27 cellular contexts compared by ENCODE assay signal in the genomic region with DNA sequence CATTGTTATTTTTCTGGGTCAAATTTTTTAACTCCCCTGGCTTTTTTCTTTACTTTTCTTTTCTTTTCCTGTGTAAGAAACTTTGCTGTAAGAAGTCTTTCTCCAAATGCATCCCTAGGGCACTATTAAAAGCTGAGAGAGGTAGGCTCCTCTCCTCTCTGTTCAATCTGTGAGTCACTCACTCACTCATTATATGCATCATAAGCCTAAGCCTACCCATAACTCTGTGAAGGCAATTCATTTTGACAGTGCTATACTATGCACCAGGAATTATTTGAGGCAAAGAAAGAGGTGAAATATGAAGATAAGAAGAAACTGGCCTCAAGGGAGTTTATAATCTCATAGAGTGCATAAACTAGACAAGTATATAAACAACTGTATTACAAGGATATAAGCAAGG.
DNase-seq lines count a peak whose midpoint lies in the region; ATAC-seq, FAIRE-seq and TF ChIP-seq lines count a peak whose summit lies in the region.
"Had no signal": no experiment of that assay in that cellular context is flagged by ENCODE, and none has a peak within 500 bp of the region (broad histone marks: within the 10 kb centered on the region; RNA-seq: fewer than 3 reads in every experiment).

No MANE protein-coding gene starts in this region.

- no peaks in the 10 kb centered on the region for H3K79me2 ChIP-seq in astrocyte (ENCODE audit: insufficient read depth, low read length)
- H3K79me2 ChIP-seq in HepG2 (ENCODE audit: insufficient read depth, low read length) = no peaks in the 10 kb centered on the region

- H3K4me1 ChIP-seq in astrocyte (ENCODE audit: insufficient read depth, low read length) (no peaks in the 10 kb centered on the region), HepG2 (ENCODE audit: insufficient read depth, low read length) (no peaks in the 10 kb centered on the region)
- H3K4me1 ChIP-seq: neural progenitor cell, SJSA1, transverse colon had no signal

- BruUV-seq in HepG2 (replicated peaks; lab: Mats Ljungman, UMichigan) = no TSS peak

- H3K4me3 ChIP-seq in AG04449 (ENCODE audit: low read depth, low read length) (no peak overlapping the region), astrocyte (ENCODE audit: insufficient read depth, low read depth, low read length) (no peak overlapping the region), HepG2 (replicated peaks in 1 of 3; ENCODE audit: insufficient read depth in 1 of 3, low read depth in 2 of 3, low read length in 3 of 3) (no peak overlapping the region)
- H3K4me3 ChIP-seq: mucosa of descending colon, neural progenitor cell, SJSA1, transverse colon had no signal

- CTCF ChIA-PET in AG04449 (lab: Yijun Ruan, JAX) (no interaction called here), HepG2 (lab: Yijun Ruan, JAX; ENCODE audit: low intra/inter-chr PET ratio, low total read pairs) (no interaction called here)

- H2AFZ ChIP-seq in astrocyte (ENCODE audit: low read depth, low read length) = no peak overlapping the region
- no peak overlapping the region for H2AFZ ChIP-seq in HepG2 (ENCODE audit: low read length)
- H2AFZ ChIP-seq: neural progenitor cell had no signal

- H3K4me2 ChIP-seq in astrocyte (ENCODE audit: low read length) = no peak overlapping the region
- H3K4me2 ChIP-seq in HepG2 (ENCODE audit: low read depth, low read length) = no peak overlapping the region
- H3K4me2 ChIP-seq: neural progenitor cell had no signal

- intact Hi-C loops in HepG2 (cut with micrococcal nuclease; ENCODE audit: unreplicated experiment) = no loop called here

- no peak overlapping the region for H3K27ac ChIP-seq in astrocyte (ENCODE audit: low read depth, low read length)
- H3K27ac ChIP-seq in HepG2 (ENCODE audit: extremely low read length, insufficient read depth, low read length) = no peak overlapping the region
- H3K27ac ChIP-seq: HL-60, neural progenitor cell, SJSA1, transverse colon had no signal

- H3K9me3 Mint-ChIP-seq in astrocyte (ENCODE audit: unreplicated experiment) = peaks cover 14% of the 10 kb centered on the region
- H3K9me3 Mint-ChIP-seq: activated B cell treated with CpG ODN at 0.5 μM for 24 hours had no signal

- in situ Hi-C loops in HepG2 (cut with HindIII; ENCODE audit: extremely low pct_ligation_motif_present, low pct_unique_long_range_greater_than_20kb) = no loop called here

- FAIRE-seq in astrocyte (lab: Jason Lieb, UNC) (peak; percentile 69), HepG2 (lab: Jason Lieb, UNC) (no peak)

- H3K27me3 ChIP-seq in astrocyte (ENCODE audit: insufficient read depth, low read length) = no peaks in the 10 kb centered on the region
- H3K27me3 ChIP-seq in HepG2 (ENCODE audit: control insufficient read depth in 1 of 2, insufficient read depth in 2 of 2, low read length in 2 of 2) = no peaks in the 10 kb centered on the region
- H3K27me3 ChIP-seq: neural progenitor cell, SJSA1, transverse colon had no signal

- no peak overlapping the region for H3K27ac Mint-ChIP-seq in astrocyte (ENCODE audit: unreplicated experiment)
- H3K27ac Mint-ChIP-seq: activated B cell treated with CpG ODN at 0.5 μM for 24 hours; activated naive CD8-positive, alpha-beta T cell; activated T-helper 1 cell treated with anti-CD3 and anti-CD28 coated beads, Interleukin-12 subunit alpha, Interleukin-12 subunit beta, Interleukin-2, Interleukin-4 antibody, amounts not matched to agents 30 ng/mL and 10 ng/mL and 1 ng/mL, durations not matched to agents 14 hours and 24 hours and 36 hours; CD8-positive, alpha-beta memory T cell; H9; neural progenitor cell; stimulated activated naive B cell treated with anti-CD40 and anti-IgM and Interleukin-4, amounts not matched to agents 10 μg/mL and 1 μg/mL and 100 μg/mL, for 72 hours had no signal

- no peak for ATAC-seq in HepG2
- ATAC-seq in HG03039 (IDR thresholded peaks at IDR 0.05; ENCODE audit: unreplicated experiment) = no peak
- no peak for ATAC-seq in GM19463 (IDR thresholded peaks at IDR 0.05; ENCODE audit: unreplicated experiment)
- ATAC-seq: left lobe of liver, mucosa of descending colon had no signal

- no peak overlapping the region for H3K9ac ChIP-seq in astrocyte (ENCODE audit: low read length)
- H3K9ac ChIP-seq in HepG2 (ENCODE audit: insufficient read depth, low read depth, low read length) = no peak overlapping the region
- H3K9ac ChIP-seq: neural progenitor cell had no signal

- POLR2A ChIA-PET in AG04449 (lab: Yijun Ruan, JAX) = no interaction called here
- POLR2A ChIA-PET in HepG2 (lab: Yijun Ruan, JAX) = no interaction called here

- TF ChIP-seq POLR2A in HepG2 (IDR thresholded peaks at IDR 0.05; ENCODE audit: insufficient read depth in 1 of 2, low read depth in 2 of 2, low read length in 2 of 2) = no peak

- TF ChIP-seq CTCF in AG04449 (IDR thresholded peaks at IDR 0.05; ENCODE audit: insufficient read depth, low read length, missing control alignments) (no peak), astrocyte (IDR thresholded peaks at IDR 0.05; ENCODE audit: insufficient read depth, low read depth, low read length) (no peak), HepG2 (CRISPR knock-in tag; IDR thresholded peaks at IDR 0.05) (no peak)

- H4K20me1 ChIP-seq in astrocyte (ENCODE audit: insufficient read depth, low read length) (no peaks in the 10 kb centered on the region), HepG2 (ENCODE audit: insufficient read depth, low read length) (no peaks in the 10 kb centered on the region)

- H3K36me3 Mint-ChIP-seq in astrocyte (ENCODE audit: low read depth, unreplicated experiment) = peaks cover 10% of the 10 kb centered on the region
- H3K36me3 Mint-ChIP-seq: activated naive CD8-positive, alpha-beta T cell; CD8-positive, alpha-beta memory T cell; neural progenitor cell had no signal

- H3K27me3 Mint-ChIP-seq in astrocyte (ENCODE audit: low read depth, unreplicated experiment) = no peaks in the 10 kb centered on the region
- H3K27me3 Mint-ChIP-seq: activated B cell treated with CpG ODN at 0.5 μM for 24 hours; activated naive CD8-positive, alpha-beta T cell; CD8-positive, alpha-beta memory T cell had no signal

- TF ChIP-seq EP300 in HepG2 (IDR thresholded peaks at IDR 0.05; ENCODE audit: low read depth in 2 of 2, low read length in 2 of 2) = no peak
- TF ChIP-seq EP300 in HepG2 (CRISPR knock-in tag; IDR thresholded peaks at IDR 0.05; ENCODE audit: borderline replicate concordance) = no peak

- peak; percentile 47 for DNase-seq in AG04449 (ENCODE audit: low read depth, low spot score)
- DNase-seq in HS-5 (ENCODE audit: low read depth) = peak; percentile 31
- peak; percentile 27 for DNase-seq in astrocyte (ENCODE audit: low read depth)
- DNase-seq in iris pigment epithelial cell (ENCODE audit: low read depth) = peak; percentile 68
- no peak for DNase-seq in HepG2 (ENCODE audit: low spot score)
- no peak for DNase-seq in iPS-NIHi7 (ENCODE audit: extremely low spot score)
- DNase-seq: ACHN; activated B cell treated with CpG ODN at 0.5 μM for 24 hours; CD8-positive, alpha-beta memory T cell; DMS79 treated with DMSO at 0.1 percent for 48 hours; effector CD4-positive, alpha-beta T cell; H9; KG1; mucosa of descending colon; NCI-H1092; NCI-H2029 treated with DMSO at 0.1 percent for 48 hours; NCI-H510A treated with DMSO at 0.1 percent for 48 hours; stimulated activated naive B cell treated with anti-CD40 and anti-IgM and Interleukin-4, amounts not matched to agents 10 μg/mL and 1 μg/mL and 100 μg/mL, for 72 hours; transverse colon had no signal

- H3K9me3 ChIP-seq in astrocyte (ENCODE audit: insufficient read depth, low read depth, low read length) (peaks cover 6% of the 10 kb centered on the region), HepG2 (ENCODE audit: low read length) (peaks cover 24% of the 10 kb centered on the region)
- H3K9me3 ChIP-seq: mucosa of descending colon, SJSA1, transverse colon had no signal

- no peak overlapping the region for H3K4me3 Mint-ChIP-seq in astrocyte (ENCODE audit: unreplicated experiment)
- H3K4me3 Mint-ChIP-seq: activated B cell treated with CpG ODN at 0.5 μM for 24 hours; activated naive CD8-positive, alpha-beta T cell; activated T-helper 1 cell treated with anti-CD3 and anti-CD28 coated beads, Interleukin-12 subunit alpha, Interleukin-12 subunit beta, Interleukin-2, Interleukin-4 antibody, amounts not matched to agents 30 ng/mL and 10 ng/mL and 1 ng/mL, durations not matched to agents 14 hours and 24 hours and 36 hours; CD8-positive, alpha-beta memory T cell; H9; neural progenitor cell; stimulated activated naive B cell treated with anti-CD40 and anti-IgM and Interleukin-4, amounts not matched to agents 10 μg/mL and 1 μg/mL and 100 μg/mL, for 72 hours had no signal

- no peaks in the 10 kb centered on the region for H3K4me1 Mint-ChIP-seq in astrocyte (ENCODE audit: low read depth, unreplicated experiment)
- H3K4me1 Mint-ChIP-seq: activated B cell treated with CpG ODN at 0.5 μM for 24 hours; CD8-positive, alpha-beta memory T cell; H9; neural progenitor cell had no signal

- no peak for TF ChIP-seq RAD21 in HepG2 (CRISPR knock-in tag; IDR thresholded peaks at IDR 0.05)

- H3K36me3 ChIP-seq in astrocyte (ENCODE audit: insufficient read depth, low read length) (no peaks in the 10 kb centered on the region), HepG2 (replicated peaks in 1 of 2; ENCODE audit: control insufficient read depth in 1 of 2, insufficient read depth in 2 of 2, low read length in 2 of 2) (no peaks in the 10 kb centered on the region)
- H3K36me3 ChIP-seq: neural progenitor cell, SJSA1, transverse colon had no signal

TF ChIP-seq in HepG2, 621 proteins besides CTCF, POLR2A, EP300 and RAD21 (continues in another document):
- TF ChIP-seq ZNF572 (CRISPR knock-in tag; IDR thresholded peaks at IDR 0.05) (no peak), HINFP (CRISPR knock-in tag; IDR thresholded peaks at IDR 0.05; ENCODE audit: low read depth) (no peak), MED1 (CRISPR knock-in tag; IDR thresholded peaks at IDR 0.05) (no peak), FOXO1 (CRISPR knock-in tag; IDR thresholded peaks at IDR 0.05) (no peak), SMAD9 (CRISPR knock-in tag; IDR thresholded peaks at IDR 0.05) (no peak), ZNF598 (CRISPR knock-in tag; IDR thresholded peaks at IDR 0.05; ENCODE audit: borderline replicate concordance) (no peak), HCFC1 (IDR thresholded peaks at IDR 0.05; ENCODE audit: low read depth, low read length) (no peak), ZNF761 (CRISPR knock-in tag; conservative IDR thresholded peaks at IDR 0.05) (no peak), EED (CRISPR knock-in tag; IDR thresholded peaks at IDR 0.05) (no peak), CAMTA2 (CRISPR knock-in tag; IDR thresholded peaks at IDR 0.05; ENCODE audit: borderline replicate concordance) (no peak)

Comparison
In these comparisons a context has a peak if more than half of its experiments do, and no peak if none do; other contexts are left out.
1. DNase-seq: peak in AG04449 (single experiment), HS-5 (single experiment), astrocyte (single experiment) and iris pigment epithelial cell (single experiment); none in HepG2 (single experiment) and iPS-NIHi7 (single experiment).